In the genomic region with DNA sequence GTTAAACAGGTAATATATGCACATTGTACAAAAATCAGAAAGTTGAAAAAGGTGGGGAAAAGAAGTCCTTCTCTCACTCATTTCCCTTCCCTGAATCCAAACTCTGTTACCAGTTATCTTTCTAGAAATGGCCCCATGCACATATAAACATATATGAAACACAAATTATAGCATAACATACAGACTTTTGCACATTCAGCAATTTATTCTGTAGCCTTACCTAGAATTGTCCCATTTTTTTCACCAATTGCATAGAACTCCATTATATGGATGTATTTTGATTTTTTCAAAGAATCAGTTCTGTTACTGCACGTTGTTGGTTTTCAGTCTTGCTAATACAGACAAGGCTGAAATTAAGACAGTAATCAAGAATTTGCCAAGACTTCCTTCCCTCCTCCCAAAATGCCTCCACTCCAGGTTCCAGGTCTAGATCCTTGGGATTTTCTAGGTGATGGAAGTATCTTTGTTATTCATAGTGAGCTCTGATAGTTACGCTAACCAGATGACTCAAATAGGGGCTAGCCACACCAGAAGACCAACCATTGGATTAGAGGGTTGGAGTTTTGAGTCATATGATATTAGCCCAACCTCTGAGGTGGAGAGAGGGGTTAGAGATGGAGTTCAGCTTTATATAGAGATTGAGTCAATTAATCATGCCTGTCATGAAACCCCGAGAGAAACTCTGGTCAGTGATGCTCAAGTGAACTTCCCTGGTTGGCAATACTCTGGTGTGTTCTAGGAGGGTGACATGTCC, we compare ENCODE assay signal across 18 cellular contexts. TPM values are rescaled to one million over a fixed set of nuclear protein-coding genes. Genes with fewer than 3 reads are reported as not detected.
DNase-seq lines count a peak whose midpoint lies in the region; ATAC-seq and TF ChIP-seq lines count a peak whose summit lies in the region.
"Had no signal": no experiment of that assay in that cellular context is flagged by ENCODE, and none has a peak within 500 bp of the region (broad histone marks: within the 10 kb centered on the region; RNA-seq: fewer than 3 reads in every experiment).

No MANE protein-coding gene starts in this region.

- intact Hi-C loops in Caco-2 (cut with micrococcal nuclease; ENCODE audit: unreplicated experiment): no loop called here

- H3K36me3 Mint-ChIP-seq in Caco-2 (ENCODE audit: insufficient read depth, unreplicated experiment): peaks cover 7% of the 10 kb centered on the region

- no peaks in the 10 kb centered on the region for H3K27me3 Mint-ChIP-seq in stimulated activated naive CD8-positive, alpha-beta T cell treated with anti-CD3 and anti-CD28 coated beads, Interleukin-15, amount 100 ng/mL, for 72 hours
- no peaks in the 10 kb centered on the region for H3K27me3 Mint-ChIP-seq in Caco-2 (ENCODE audit: insufficient read depth, unreplicated experiment)
- H3K27me3 Mint-ChIP-seq: CD4-positive, alpha-beta T cell had no signal

- no peak overlapping the region for H3K4me3 ChIP-seq in Caco-2 (ENCODE audit: low read depth, low read length)
- H3K4me3 ChIP-seq: BLaER1 had no signal

- no peak overlapping the region for H3K27ac Mint-ChIP-seq in stimulated activated naive CD8-positive, alpha-beta T cell treated with anti-CD3 and anti-CD28 coated beads, Interleukin-15, amount 100 ng/mL, for 72 hours
- no peak overlapping the region for H3K27ac Mint-ChIP-seq in Caco-2 (ENCODE audit: unreplicated experiment)
- H3K27ac Mint-ChIP-seq: CD4-positive, alpha-beta T cell had no signal

- no TSS peak for BruUV-seq in Caco-2 (replicated peaks; lab: Mats Ljungman, UMichigan)

- no peak for DNase-seq in stimulated activated naive CD8-positive, alpha-beta T cell treated with anti-CD3 and anti-CD28 coated beads, Interleukin-15, amount 100 ng/mL, for 72 hours
- no peak for DNase-seq in stimulated activated naive CD8-positive, alpha-beta T cell treated with anti-CD3 and anti-CD28 coated beads, Interleukin-15, Interleukin-2, amounts not matched to agents 100 U/mL and 50 U/mL, for 24 hours
- DNase-seq in RKO (ENCODE audit: low spot score) (peak; percentile 7), foreskin keratinocyte (no peak), Caco-2 (no peak)
- DNase-seq: CD4-positive, alpha-beta T cell; GDM1; GOT3; KG1; NCI-H1092; NCI-H1436; NCI-H187 treated with DMSO at 0.1 percent for 48 hours; NCI-H2107; NK-92 treated with Interleukin-12 subunit alpha and Interleukin-12 subunit beta, amount 100 ng/mL, for 24 hours had no signal

- ATAC-seq in stimulated activated naive CD8-positive, alpha-beta T cell treated with anti-CD3 and anti-CD28 coated beads, Interleukin-15, amount 100 ng/mL, for 72 hours: peak; percentile 53
- ATAC-seq in stimulated activated naive CD8-positive, alpha-beta T cell treated with anti-CD3 and anti-CD28 coated beads, Interleukin-15, Interleukin-2, amounts not matched to agents 100 U/mL and 50 U/mL, for 24 hours: no peak
- ATAC-seq in foreskin keratinocyte (peak; percentile 61), HG02642 (IDR thresholded peaks at IDR 0.05; ENCODE audit: poor library complexity, unreplicated experiment) (no peak), HG03039 (IDR thresholded peaks at IDR 0.05; ENCODE audit: unreplicated experiment) (no peak)
- ATAC-seq: Panc1 had no signal

- H3K9me3 Mint-ChIP-seq in stimulated activated naive CD8-positive, alpha-beta T cell treated with anti-CD3 and anti-CD28 coated beads, Interleukin-15, amount 100 ng/mL, for 72 hours: no peaks in the 10 kb centered on the region
- H3K9me3 Mint-ChIP-seq in Caco-2 (ENCODE audit: unreplicated experiment): no peaks in the 10 kb centered on the region
- H3K9me3 Mint-ChIP-seq: CD4-positive, alpha-beta T cell had no signal

- TF ChIP-seq CTCF in foreskin keratinocyte (conservative IDR thresholded peaks at IDR 0.05) (no peak), Caco-2 (IDR thresholded peaks at IDR 0.05; ENCODE audit: insufficient read depth in 1 of 2, low read depth in 1 of 2, low read length in 1 of 2, severe bottlenecking in 1 of 2, unreplicated experiment in 1 of 2) (no peak)

- POLR2A ChIA-PET in Caco-2 (lab: Charles Lee): no interaction called here

- H3K27me3 ChIP-seq in foreskin keratinocyte: no peaks in the 10 kb centered on the region
- no peaks in the 10 kb centered on the region for H3K27me3 ChIP-seq in Caco-2 (replicated peaks; ENCODE audit: control insufficient read depth, insufficient read depth, low read length)
- H3K27me3 ChIP-seq: BLaER1 had no signal

- H3K4me1 ChIP-seq in foreskin keratinocyte (no peaks in the 10 kb centered on the region), Caco-2 (no peaks in the 10 kb centered on the region)
- H3K4me1 ChIP-seq: BLaER1 had no signal

- H3K9me3 ChIP-seq in Caco-2: no peaks in the 10 kb centered on the region
- H3K9me3 ChIP-seq: BLaER1 had no signal

- no peaks in the 10 kb centered on the region; the same call in 1 of the 2 replicates for H3K36me3 ChIP-seq in Caco-2 (ENCODE audit: control insufficient read depth, insufficient read depth, low read length)

- H3K4me1 Mint-ChIP-seq in stimulated activated naive CD8-positive, alpha-beta T cell treated with anti-CD3 and anti-CD28 coated beads, Interleukin-15, amount 100 ng/mL, for 72 hours: no peaks in the 10 kb centered on the region
- no peaks in the 10 kb centered on the region for H3K4me1 Mint-ChIP-seq in Caco-2 (ENCODE audit: low read depth, unreplicated experiment)

- H3K4me3 Mint-ChIP-seq in stimulated activated naive CD8-positive, alpha-beta T cell treated with anti-CD3 and anti-CD28 coated beads, Interleukin-15, amount 100 ng/mL, for 72 hours: no peak overlapping the region
- no peak overlapping the region for H3K4me3 Mint-ChIP-seq in Caco-2 (ENCODE audit: unreplicated experiment)
- H3K4me3 Mint-ChIP-seq: CD4-positive, alpha-beta T cell had no signal

- CTCF ChIA-PET in Caco-2 (lab: Charles Lee): no interaction called here

- H3K27ac ChIP-seq in foreskin keratinocyte: no peak overlapping the region
- H3K27ac ChIP-seq: BLaER1 had no signal

RNA-seq across cellular contexts. Expression of gene GPR180, which starts 30.7 kb away (rescaled TPM):
- 16.4 and 17.0 TPM in 2 replicates for total RNA-seq in foreskin keratinocyte
- polyA plus RNA-seq in foreskin keratinocyte: 3.7 and 4.7 TPM in 2 replicates
- total RNA-seq in Caco-2 (2022): 6.4 and 7.1 TPM in 2 replicates

RNA-seq across cellular contexts. Expression of gene TGDS, which starts 36.5 kb away (rescaled TPM):
- total RNA-seq in foreskin keratinocyte (12.4 and 12.7 TPM in 2 replicates), Caco-2 (2022) (22.0 and 22.8 TPM in 2 replicates)
- 6.5 and 7.8 TPM in 2 replicates for polyA plus RNA-seq in foreskin keratinocyte

Comparison
In these comparisons a context has a peak if more than half of its experiments do, and no peak if none do; other contexts are left out.
1. ATAC-seq: peak in stimulated activated naive CD8-positive, alpha-beta T cell treated with anti-CD3 and anti-CD28 coated beads, Interleukin-15, amount 100 ng/mL, for 72 hours (single experiment) and foreskin keratinocyte (single experiment); none in stimulated activated naive CD8-positive, alpha-beta T cell treated with anti-CD3 and anti-CD28 coated beads, Interleukin-15, Interleukin-2, amounts not matched to agents 100 U/mL and 50 U/mL, for 24 hours (single experiment), HG02642 (single experiment) and HG03039 (single experiment).